ENCODE assay signal across 1 cellular context in the genomic region with DNA sequence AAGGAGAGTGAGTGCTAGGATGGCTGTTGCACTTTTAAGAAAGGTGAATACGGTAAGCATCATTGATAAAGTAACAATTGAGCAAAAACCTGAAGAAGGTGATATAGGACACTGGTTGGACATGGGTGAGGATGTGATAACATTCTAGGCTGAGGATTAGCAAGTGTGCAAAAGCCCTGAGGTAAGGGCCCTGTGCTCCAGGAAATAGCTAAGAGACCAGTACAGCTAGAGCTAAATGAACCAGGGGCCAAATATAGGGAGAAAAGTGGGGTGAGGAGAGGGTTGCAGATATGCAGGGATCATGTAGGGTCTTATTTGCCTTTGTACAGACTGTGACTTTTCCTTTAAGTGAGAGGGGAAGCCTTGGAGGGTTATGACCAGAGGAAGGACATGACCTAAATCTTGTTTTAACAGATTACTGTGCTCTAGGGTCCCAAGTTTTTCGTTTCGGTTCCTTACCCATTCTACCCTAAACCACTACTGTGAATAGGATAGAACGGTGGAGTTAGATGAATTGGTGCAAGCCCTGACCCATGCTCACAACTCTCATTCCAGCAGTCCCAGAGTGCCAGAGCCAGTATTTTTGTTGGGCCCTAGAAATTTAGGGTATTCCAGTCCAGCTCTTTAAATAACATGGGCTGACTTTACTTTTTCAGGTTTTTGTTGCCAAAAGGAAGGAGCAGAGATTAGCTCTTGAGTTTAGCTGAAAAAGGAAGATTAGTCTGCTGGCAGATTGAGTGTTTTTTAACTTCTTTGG.
TF ChIP-seq lines count a peak whose summit lies in the region.

No MANE protein-coding gene starts in this region.

TF ChIP-seq in IMR-90, 13 proteins besides CTCF, POLR2A, EP300 and RAD21:
- TF ChIP-seq RCOR1 (IDR thresholded peaks at IDR 0.05; ENCODE audit: insufficient replicate concordance, low read length) (no peak), SMC3 (IDR thresholded peaks at IDR 0.05; ENCODE audit: low read depth, low read length) (no peak), RFX5 (IDR thresholded peaks at IDR 0.05; ENCODE audit: low read depth, low read length) (no peak), MAZ (IDR thresholded peaks at IDR 0.05; ENCODE audit: borderline replicate concordance, low read depth, low read length) (no peak), CHD1 (IDR thresholded peaks at IDR 0.05; ENCODE audit: low read depth, low read length) (no peak)
TF ChIP-seq in IMR-90: peak in this region for 0.
